ENCODE assay signal across 17 cellular contexts in genomic region chr16:472199-472504, GRCh38.
"Had no signal": no experiment of that assay in that cellular context is flagged by ENCODE, and none has a peak within 500 bp of the region (broad histone marks: within the 10 kb centered on the region; RNA-seq: fewer than 3 reads in every experiment).

No MANE protein-coding gene starts in this region.

- H3K4me3 Mint-ChIP-seq: activated naive CD8-positive, alpha-beta T cell treated with anti-CD3 and anti-CD28 coated beads for 36 hours; immature natural killer cell; natural killer cell; stimulated activated naive CD8-positive, alpha-beta T cell treated with anti-CD3 and anti-CD28 coated beads, Interleukin-15, Interleukin-2, amounts not matched to agents 100 ng/mL and 50 ng/mL, for 24 hours had no signal

- H3K4me3 ChIP-seq: mucosa of descending colon had no signal

- H3K36me3 Mint-ChIP-seq: activated naive CD8-positive, alpha-beta T cell treated with anti-CD3 and anti-CD28 coated beads for 36 hours; natural killer cell had no signal

- H3K9me3 Mint-ChIP-seq: activated naive CD8-positive, alpha-beta T cell treated with anti-CD3 and anti-CD28 coated beads for 36 hours; immature natural killer cell; natural killer cell; stimulated activated naive CD8-positive, alpha-beta T cell treated with anti-CD3 and anti-CD28 coated beads, Interleukin-15, Interleukin-2, amounts not matched to agents 100 ng/mL and 50 ng/mL, for 24 hours had no signal

- H3K27ac Mint-ChIP-seq: activated naive CD8-positive, alpha-beta T cell treated with anti-CD3 and anti-CD28 coated beads for 36 hours; immature natural killer cell; natural killer cell; stimulated activated naive CD8-positive, alpha-beta T cell treated with anti-CD3 and anti-CD28 coated beads, Interleukin-15, Interleukin-2, amounts not matched to agents 100 ng/mL and 50 ng/mL, for 24 hours had no signal

- H3K9me3 ChIP-seq: mucosa of descending colon had no signal

- H3K27me3 Mint-ChIP-seq: activated naive CD8-positive, alpha-beta T cell treated with anti-CD3 and anti-CD28 coated beads for 36 hours; stimulated activated naive CD8-positive, alpha-beta T cell treated with anti-CD3 and anti-CD28 coated beads, Interleukin-15, Interleukin-2, amounts not matched to agents 100 ng/mL and 50 ng/mL, for 24 hours had no signal

- DNase-seq: activated CD4-positive, alpha-beta T cell treated with anti-CD3 and anti-CD28 coated beads, Interleukin-2, amount 50 U/mL, for 48 hours; activated CD4-positive, CD25-positive, alpha-beta regulatory T cell treated with anti-CD3 and anti-CD28 coated beads, Interleukin-2, amount 50 U/mL, for 72 hours; activated gamma-delta T cell; activated naive CD8-positive, alpha-beta T cell treated with anti-CD3 and anti-CD28 coated beads for 36 hours; activated T-cell treated with anti-CD3 and anti-CD28 coated beads, Interleukin-2, amount 50 U/mL, for 48 hours; central memory CD4-positive, alpha-beta T cell; cortex of kidney; effector memory CD4-positive, alpha-beta T cell; glutamatergic neuron; immature natural killer cell; left colon; mucosa of descending colon; natural killer cell; stimulated activated CD4-positive, alpha-beta T cell treated with anti-CD3 and anti-CD28 coated beads, Interleukin-15, amount 100 ng/mL, for 24 hours; stimulated activated CD4-positive, alpha-beta T cell treated with anti-CD3 and anti-CD28 coated beads, Interleukin-4, amount 100 ng/mL, for 24 hours; T-helper 9 cell had no signal

- ATAC-seq: left colon, mucosa of descending colon, natural killer cell had no signal
